In genomic region chr1:59703918-59704378, GRCh38 we compare ENCODE assay signal across 16 cellular contexts.
DNase-seq lines count a peak whose midpoint lies in the region; ATAC-seq and TF ChIP-seq lines count a peak whose summit lies in the region.
"Had no signal": no experiment of that assay in that cellular context is flagged by ENCODE, and none has a peak within 500 bp of the region (broad histone marks: within the 10 kb centered on the region; RNA-seq: fewer than 3 reads in every experiment).

No MANE protein-coding gene starts in this region.

- intact Hi-C loops in esophagus muscularis mucosa (cut with DNase I): loop anchor here (5.0 to 10.0 kb wide), 2 partner anchors 549 to 922 kb away; partner anchors contain the start of gene JUN

- H3K4me3 Mint-ChIP-seq in mesothelial cell of epicardium: no peak overlapping the region
- H3K4me3 Mint-ChIP-seq in T-helper 2 cell treated with Interferon-gamma antibody and Interleukin-4, amounts not matched to agents 5 μg/mL and 100 μg/mL, for 36 hours: no peak overlapping the region
- H3K4me3 Mint-ChIP-seq: activated CD8-positive, alpha-beta memory T cell treated with anti-CD3 and anti-CD28 coated beads, Interleukin-2, amount 10 ng/mL, durations not matched to agents 7 days and 5 days; stimulated activated naive CD8-positive, alpha-beta T cell treated with anti-CD3 and anti-CD28 coated beads, Interleukin-15, amount 100 ng/mL, for 72 hours had no signal

- no peaks in the 10 kb centered on the region for H3K27me3 ChIP-seq in esophagus muscularis mucosa
- H3K27me3 ChIP-seq in thoracic aorta (replicated peaks; ENCODE audit: insufficient read depth): no peaks in the 10 kb centered on the region
- no peaks in the 10 kb centered on the region for H3K27me3 ChIP-seq in BE2C

- H3K36me3 ChIP-seq in esophagus muscularis mucosa: no peaks in the 10 kb centered on the region
- no peaks in the 10 kb centered on the region for H3K36me3 ChIP-seq in thoracic aorta
- H3K36me3 ChIP-seq in BE2C: no peaks in the 10 kb centered on the region

- H3K9me3 Mint-ChIP-seq in mesothelial cell of epicardium: no peaks in the 10 kb centered on the region
- no peaks in the 10 kb centered on the region for H3K9me3 Mint-ChIP-seq in T-helper 2 cell treated with Interferon-gamma antibody and Interleukin-4, amounts not matched to agents 5 μg/mL and 100 μg/mL, for 36 hours
- H3K9me3 Mint-ChIP-seq: stimulated activated naive CD8-positive, alpha-beta T cell treated with anti-CD3 and anti-CD28 coated beads, Interleukin-15, amount 100 ng/mL, for 72 hours had no signal

- DNase-seq in NCI-H226 (peak; percentile 71), esophagus muscularis mucosa (ENCODE audit: extremely low spot score) (no peak), mesothelial cell of epicardium (ENCODE audit: low spot score in 2 of 2, unreplicated experiment in 2 of 2) (no peak), thoracic aorta (ENCODE audit: low spot score) (no peak), DMS79 (lab: John Stamatoyannopoulos, UW) (no peak), BE2C (no peak)
- DNase-seq in T-helper 2 cell treated with Interferon-gamma antibody and Interleukin-4, amounts not matched to agents 5 μg/mL and 100 μg/mL, for 36 hours (ENCODE audit: low spot score): no peak
- DNase-seq: activated CD8-positive, alpha-beta memory T cell treated with anti-CD3 and anti-CD28 coated beads, Interleukin-2, amount 10 ng/mL, durations not matched to agents 7 days and 5 days; activated effector memory CD4-positive, alpha-beta T cell treated with Interleukin-2 at 50 U/mL for 16 hours; AML-193; erythroblast; NCI-H1694 treated with DMSO at 0.1 percent for 48 hours; SHP77 treated with DMSO at 0.1 percent for 48 hours; stimulated activated naive CD8-positive, alpha-beta T cell treated with anti-CD3 and anti-CD28 coated beads, Interleukin-15, amount 100 ng/mL, for 72 hours had no signal

- H3K9me3 ChIP-seq in esophagus muscularis mucosa (no peaks in the 10 kb centered on the region), thoracic aorta (no peaks in the 10 kb centered on the region), BE2C (no peaks in the 10 kb centered on the region)

- peak overlapping the region; percentile 74 for H3K27ac Mint-ChIP-seq in mesothelial cell of epicardium
- no peak overlapping the region for H3K27ac Mint-ChIP-seq in T-helper 2 cell treated with Interferon-gamma antibody and Interleukin-4, amounts not matched to agents 5 μg/mL and 100 μg/mL, for 36 hours
- H3K27ac Mint-ChIP-seq: activated CD8-positive, alpha-beta memory T cell treated with anti-CD3 and anti-CD28 coated beads, Interleukin-2, amount 10 ng/mL, durations not matched to agents 7 days and 5 days; stimulated activated naive CD8-positive, alpha-beta T cell treated with anti-CD3 and anti-CD28 coated beads, Interleukin-15, amount 100 ng/mL, for 72 hours had no signal

- TF ChIP-seq EP300 in esophagus muscularis mucosa (IDR thresholded peaks at IDR 0.05): no peak

- ATAC-seq in thoracic aorta (ENCODE audit: insufficient number of reproducible peaks, low FRiP score, low read depth) (no peak), GM18511 (IDR thresholded peaks at IDR 0.05; ENCODE audit: unreplicated experiment) (no peak)
- ATAC-seq: activated CD8-positive, alpha-beta memory T cell treated with anti-CD3 and anti-CD28 coated beads, Interleukin-2, amount 10 ng/mL, durations not matched to agents 7 days and 5 days; stimulated activated naive CD8-positive, alpha-beta T cell treated with anti-CD3 and anti-CD28 coated beads, Interleukin-15, amount 100 ng/mL, for 72 hours had no signal

- peaks cover 64% of the 10 kb centered on the region for H3K4me1 Mint-ChIP-seq in mesothelial cell of epicardium
- H3K4me1 Mint-ChIP-seq in T-helper 2 cell treated with Interferon-gamma antibody and Interleukin-4, amounts not matched to agents 5 μg/mL and 100 μg/mL, for 36 hours (ENCODE audit: low read depth): peaks cover 5% of the 10 kb centered on the region
- H3K4me1 Mint-ChIP-seq: stimulated activated naive CD8-positive, alpha-beta T cell treated with anti-CD3 and anti-CD28 coated beads, Interleukin-15, amount 100 ng/mL, for 72 hours had no signal

- no peak for TF ChIP-seq POLR2A in esophagus muscularis mucosa (IDR thresholded peaks at IDR 0.05; ENCODE audit: low read depth)

- peaks cover under 1% of the 10 kb centered on the region for H3K36me3 Mint-ChIP-seq in mesothelial cell of epicardium
- H3K36me3 Mint-ChIP-seq in T-helper 2 cell treated with Interferon-gamma antibody and Interleukin-4, amounts not matched to agents 5 μg/mL and 100 μg/mL, for 36 hours (ENCODE audit: low read depth): no peaks in the 10 kb centered on the region
- H3K36me3 Mint-ChIP-seq: activated CD8-positive, alpha-beta memory T cell treated with anti-CD3 and anti-CD28 coated beads, Interleukin-2, amount 10 ng/mL, durations not matched to agents 7 days and 5 days had no signal

- H3K27ac ChIP-seq in esophagus muscularis mucosa (replicated peaks in 1 of 4): peak overlapping the region; percentile 53 to 72 (median 61)
- H3K27ac ChIP-seq in thoracic aorta: peak overlapping the region; percentile 0 to 7
- H3K27ac ChIP-seq: parathyroid adenoma had no signal

- H3K27me3 Mint-ChIP-seq in mesothelial cell of epicardium (ENCODE audit: low read depth): no peaks in the 10 kb centered on the region
- peaks cover 2% of the 10 kb centered on the region for H3K27me3 Mint-ChIP-seq in T-helper 2 cell treated with Interferon-gamma antibody and Interleukin-4, amounts not matched to agents 5 μg/mL and 100 μg/mL, for 36 hours (ENCODE audit: low read depth)
- H3K27me3 Mint-ChIP-seq: activated CD8-positive, alpha-beta memory T cell treated with anti-CD3 and anti-CD28 coated beads, Interleukin-2, amount 10 ng/mL, durations not matched to agents 7 days and 5 days; stimulated activated naive CD8-positive, alpha-beta T cell treated with anti-CD3 and anti-CD28 coated beads, Interleukin-15, amount 100 ng/mL, for 72 hours had no signal

- H3K4me3 ChIP-seq in esophagus muscularis mucosa: no peak overlapping the region
- H3K4me3 ChIP-seq in thoracic aorta: no peak overlapping the region
- H3K4me3 ChIP-seq in BE2C (ENCODE audit: low read depth, low read length): no peak overlapping the region

- TF ChIP-seq CTCF in esophagus muscularis mucosa (IDR thresholded peaks at IDR 0.05): no peak
- TF ChIP-seq CTCF in mesothelial cell of epicardium (IDR thresholded peaks at IDR 0.05; ENCODE audit: unreplicated experiment): no peak
- no peak for TF ChIP-seq CTCF in thoracic aorta (IDR thresholded peaks at IDR 0.05)
- no peak for TF ChIP-seq CTCF in BE2C (IDR thresholded peaks at IDR 0.05; ENCODE audit: low read depth, low read length)

- H3K4me1 ChIP-seq in esophagus muscularis mucosa (peaks cover 52 to 71% (median 64%) of the 10 kb centered on the region in 4 donors), thoracic aorta (ENCODE audit: control insufficient read depth in 1 of 2, low read depth in 2 of 2) (peaks cover 25 to 59% of the 10 kb centered on the region in 2 donors), BE2C (no peaks in the 10 kb centered on the region)
- H3K4me1 ChIP-seq: parathyroid adenoma had no signal

- 78% methylated on average over 6 of the region's 6 CpGs for WGBS in esophagus muscularis mucosa
